Comparison of ENCODE assay signal across 14 cellular contexts in the genomic region with DNA sequence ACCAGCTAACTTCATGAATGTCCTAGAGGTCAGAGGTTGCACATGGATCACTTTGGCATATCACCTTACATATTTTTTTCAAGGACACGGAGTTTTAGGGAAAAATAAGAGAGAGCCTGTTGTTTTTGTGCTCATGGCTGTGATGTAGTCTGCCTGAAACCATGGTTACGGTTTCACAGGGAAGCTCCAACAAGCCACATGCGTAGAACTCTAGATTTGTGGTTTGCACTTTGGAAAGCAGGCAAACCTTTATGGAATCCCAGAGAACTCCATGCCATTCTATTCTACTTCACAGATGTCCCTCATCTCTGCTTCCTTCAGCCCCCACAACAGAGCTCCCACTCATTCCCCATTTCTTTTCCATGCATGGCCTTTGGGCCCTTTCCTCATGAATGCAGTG. TPM values are rescaled to one million over a fixed set of nuclear protein-coding genes. Genes with fewer than 3 reads are reported as not detected.
A peak's percentile ranks its signal among the peaks of the same experiment; 100 is the strongest.
DNase-seq lines count a peak whose midpoint lies in the region; ATAC-seq and TF ChIP-seq lines count a peak whose summit lies in the region.
"Had no signal": no experiment of that assay in that cellular context is flagged by ENCODE, and none has a peak within 500 bp of the region (broad histone marks: within the 10 kb centered on the region; RNA-seq: fewer than 3 reads in every experiment).

No MANE protein-coding gene starts in this region.

- H3K27me3 ChIP-seq in BE2C = no peaks in the 10 kb centered on the region
- no peaks in the 10 kb centered on the region for H3K27me3 ChIP-seq in breast epithelium
- no peaks in the 10 kb centered on the region for H3K27me3 ChIP-seq in muscle layer of duodenum (ENCODE audit: low read depth, low read length)

- H3K4me1 ChIP-seq in BE2C (peaks cover 9% of the 10 kb centered on the region), breast epithelium (no peaks in the 10 kb centered on the region), muscle layer of duodenum (ENCODE audit: control insufficient read depth in 1 of 2, insufficient read depth in 2 of 2, low read length in 2 of 2) (peaks cover 0 to 22% of the 10 kb centered on the region in 2 donors)

- H3K4me3 ChIP-seq in BE2C (ENCODE audit: low read depth, low read length) (peak overlapping the region; percentile 88), breast epithelium (peak overlapping the region in 2 of 3 donors; percentile 45 to 75), muscle layer of duodenum (ENCODE audit: low read depth in 1 of 2, low read length in 2 of 2) (peak overlapping the region; percentile 82 to 83)

- H3K9me3 ChIP-seq in BE2C = no peaks in the 10 kb centered on the region
- H3K9me3 ChIP-seq in breast epithelium = no peaks in the 10 kb centered on the region
- H3K9me3 ChIP-seq in muscle layer of duodenum (ENCODE audit: control insufficient read depth in 1 of 2, low read length in 2 of 2) = no peaks in the 10 kb centered on the region

- no peaks in the 10 kb centered on the region for H3K9me3 Mint-ChIP-seq in HFFc6

- no peaks in the 10 kb centered on the region for H3K36me3 Mint-ChIP-seq in HFFc6 (ENCODE audit: low read depth)

- H3K27ac ChIP-seq in breast epithelium (no peak overlapping the region), muscle layer of duodenum (ENCODE audit: low read length) (no peak overlapping the region)

- H3K27ac Mint-ChIP-seq in HFFc6 = no peak overlapping the region; the same call in 1 of the 2 replicates

- TF ChIP-seq CTCF in BE2C (IDR thresholded peaks at IDR 0.05; ENCODE audit: low read depth, low read length) = no peak
- TF ChIP-seq CTCF in HFFc6 (IDR thresholded peaks at IDR 0.05) = no peak
- no peak for TF ChIP-seq CTCF in breast epithelium (IDR thresholded peaks at IDR 0.05)

- intact Hi-C loops in breast epithelium (cut with DNase I; ENCODE audit: low total_unique reads) (no loop called here), posterior cingulate gyrus (cut with DNase I) (loop anchor here (10.0 kb wide), 1 partner anchor 51 kb away; no protein-coding TSS in a partner anchor)

- peaks cover 3% of the 10 kb centered on the region for H3K27me3 Mint-ChIP-seq in HFFc6 (ENCODE audit: insufficient read depth)

- peak overlapping the region; percentile 98; the same call in 1 of the 2 replicates for H3K4me3 Mint-ChIP-seq in HFFc6

- TF ChIP-seq POLR2A in breast epithelium (IDR thresholded peaks at IDR 0.05) = no peak

- H3K36me3 ChIP-seq in BE2C = peaks cover 18% of the 10 kb centered on the region
- no peaks in the 10 kb centered on the region for H3K36me3 ChIP-seq in breast epithelium
- no peaks in the 10 kb centered on the region for H3K36me3 ChIP-seq in muscle layer of duodenum (ENCODE audit: control insufficient read depth in 1 of 2, insufficient read depth in 2 of 2, low read length in 2 of 2)

- DNase-seq in BE2C (no peak), HFFc6 (no peak), breast epithelium (ENCODE audit: low spot score in 2 of 2) (no peak), posterior cingulate gyrus (no peak)
- DNase-seq in stimulated activated CD4-positive, alpha-beta T cell treated with anti-CD3 and anti-CD28 coated beads, Interleukin-4, amount 100 ng/mL, for 24 hours = no peak
- DNase-seq: activated CD4-positive, alpha-beta T cell treated with anti-CD3 and anti-CD28 coated beads for 4 hours; activated gamma-delta T cell; Calu3; dermis blood vessel endothelial cell; MM.1S; NCI-H748 treated with DMSO at 0.1 percent for 48 hours had no signal

- no peak for ATAC-seq in HG03457 (IDR thresholded peaks at IDR 0.05; ENCODE audit: unreplicated experiment)
- ATAC-seq in GM21423 (IDR thresholded peaks at IDR 0.05; ENCODE audit: unreplicated experiment) = no peak

- peaks cover 32% of the 10 kb centered on the region for H3K4me1 Mint-ChIP-seq in HFFc6 (ENCODE audit: low read depth)

RNA-seq across cellular contexts. Expression of a gene that starts 2.1 kb away (rescaled TPM):
- 34.0 TPM for polyA plus RNA-seq in BE2C (2012; ENCODE audit: insufficient read depth, insufficient read length, low read depth)
- total RNA-seq in HFFc6 (2021; fragmentation: NEBNext Ultra II Directional; extraction: Animal tissue kit (Norgen Biotek cat#: 25700)) = 10 to 100 TPM; 10.8 to 13.7 (median 12.0) TPM
- total RNA-seq in breast epithelium = 10 to 100 TPM; 20.6 to 34.0 (median 23.6) TPM

RNA-seq across cellular contexts. Expression of a gene that starts 42.5 kb away (rescaled TPM):
- polyA plus RNA-seq in BE2C (2012; ENCODE audit: insufficient read depth, insufficient read length, low read depth) = 4.1 TPM
- 10 to 100 TPM in 5 of 6 experiments, 1 to 10 TPM in 1; 9.5 to 13.6 (median 12.4) TPM for total RNA-seq in HFFc6 (2021; fragmentation: NEBNext Ultra II Directional; extraction: Animal tissue kit (Norgen Biotek cat#: 25700))
- total RNA-seq in breast epithelium = 10 to 100 TPM; 21.1 to 30.2 (median 21.9) TPM
